Comparison of ENCODE assay signal across 11 cellular contexts in the genomic region with DNA sequence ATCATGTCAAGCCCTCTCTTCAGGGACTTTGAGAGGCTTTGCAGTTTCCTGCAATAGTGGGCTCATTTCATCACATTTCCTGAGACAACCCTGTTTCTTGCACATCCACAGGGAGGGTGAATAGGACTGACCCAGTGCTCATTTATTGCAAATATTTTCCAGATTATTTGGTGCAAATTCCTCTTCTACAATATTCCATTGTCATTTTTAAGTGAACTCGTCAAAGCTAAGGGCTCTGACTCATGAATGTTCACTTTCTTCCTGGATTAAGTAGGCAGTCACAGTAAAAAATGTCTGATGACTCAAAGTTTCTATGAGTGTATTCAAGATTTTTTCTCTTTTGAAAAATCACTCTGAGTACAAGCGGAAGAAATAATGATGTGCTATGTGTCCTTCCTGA.
A peak's percentile ranks its signal among the peaks of the same experiment; 100 is the strongest.
DNase-seq lines count a peak whose midpoint lies in the region; ATAC-seq and TF ChIP-seq lines count a peak whose summit lies in the region.
"Had no signal": no experiment of that assay in that cellular context is flagged by ENCODE, and none has a peak within 500 bp of the region (broad histone marks: within the 10 kb centered on the region; RNA-seq: fewer than 3 reads in every experiment).

No MANE protein-coding gene starts in this region.

- no peaks in the 10 kb centered on the region for H3K79me2 ChIP-seq in osteoblast (ENCODE audit: insufficient read depth, low read length)

- H3K4me1 ChIP-seq in osteoblast (ENCODE audit: insufficient read depth, low read length), result peaks cover 10% of the 10 kb centered on the region

- TF ChIP-seq POLR2A in erythroblast (IDR thresholded peaks at IDR 0.05; ENCODE audit: low read length), result no peak

- H3K4me3 ChIP-seq in epithelial cell of esophagus (ENCODE audit: low read length), result no peak overlapping the region
- H3K4me3 ChIP-seq in osteoblast (ENCODE audit: insufficient read depth, low read length), result no peak overlapping the region

- H3K27ac ChIP-seq in osteoblast (ENCODE audit: low read depth, low read length), result peak overlapping the region; percentile 60

- H3K27me3 ChIP-seq in osteoblast (ENCODE audit: insufficient read depth, low read length), result no peaks in the 10 kb centered on the region

- H2AFZ ChIP-seq in osteoblast (ENCODE audit: low read length), result no peak overlapping the region

- peak; percentile 16 for DNase-seq in Caki2 (ENCODE audit: low read depth)
- peak; percentile 16 for DNase-seq in NCI-H460 (ENCODE audit: extremely low read depth, low read depth)
- DNase-seq in epithelial cell of esophagus (ENCODE audit: low read depth), result peak; percentile 88
- DNase-seq in osteoblast (ENCODE audit: insufficient read length, low spot score, missing footprints), result peak; percentile 43
- no peak for DNase-seq in midbrain (lab: John Stamatoyannopoulos, UW)
- no peak for DNase-seq in retina
- no peak for DNase-seq in erythroblast (lab: John Stamatoyannopoulos, UW)
- DNase-seq: naive thymus-derived CD4-positive, alpha-beta T cell; NCI-H774; stimulated activated CD4-positive, alpha-beta T cell treated with anti-CD3 and anti-CD28 coated beads, Interleukin-2, amount 100 ng/mL, for 48 hours had no signal

- in situ Hi-C loops in Caki2 (cut with HindIII; ENCODE audit: low pct_unique_long_range_greater_than_20kb, low sequenced_read_pairs), result no loop called here

- H3K9me3 ChIP-seq in osteoblast (ENCODE audit: low read depth, low read length), result no peaks in the 10 kb centered on the region

- H3K4me2 ChIP-seq in osteoblast (ENCODE audit: insufficient read depth, low read length), result peak overlapping the region; percentile 27

- TF ChIP-seq CTCF in epithelial cell of esophagus (IDR thresholded peaks at IDR 0.05; ENCODE audit: insufficient read depth, low read depth, low read length, missing control alignments), result no peak
- no peak for TF ChIP-seq CTCF in osteoblast (IDR thresholded peaks at IDR 0.05; ENCODE audit: extremely low read depth, low read depth, low read length)

- no peaks in the 10 kb centered on the region for H3K36me3 ChIP-seq in osteoblast (ENCODE audit: insufficient read depth, low read length)

- H4K20me1 ChIP-seq in osteoblast (ENCODE audit: insufficient read depth, low read length), result no peaks in the 10 kb centered on the region

- no peak for ATAC-seq in HG02870 (IDR thresholded peaks at IDR 0.05; ENCODE audit: unreplicated experiment)
- ATAC-seq: naive thymus-derived CD4-positive, alpha-beta T cell had no signal

Comparison
In these comparisons a context has a peak if more than half of its experiments do, and no peak if none do; other contexts are left out.
1. DNase-seq: peak in Caki2 (single experiment), NCI-H460 (single experiment), epithelial cell of esophagus (single experiment) and osteoblast (single experiment); none in midbrain (single experiment), retina (single experiment) and erythroblast (0 of 2).